ENCODE assay signal across 2 cellular contexts in the genomic region with DNA sequence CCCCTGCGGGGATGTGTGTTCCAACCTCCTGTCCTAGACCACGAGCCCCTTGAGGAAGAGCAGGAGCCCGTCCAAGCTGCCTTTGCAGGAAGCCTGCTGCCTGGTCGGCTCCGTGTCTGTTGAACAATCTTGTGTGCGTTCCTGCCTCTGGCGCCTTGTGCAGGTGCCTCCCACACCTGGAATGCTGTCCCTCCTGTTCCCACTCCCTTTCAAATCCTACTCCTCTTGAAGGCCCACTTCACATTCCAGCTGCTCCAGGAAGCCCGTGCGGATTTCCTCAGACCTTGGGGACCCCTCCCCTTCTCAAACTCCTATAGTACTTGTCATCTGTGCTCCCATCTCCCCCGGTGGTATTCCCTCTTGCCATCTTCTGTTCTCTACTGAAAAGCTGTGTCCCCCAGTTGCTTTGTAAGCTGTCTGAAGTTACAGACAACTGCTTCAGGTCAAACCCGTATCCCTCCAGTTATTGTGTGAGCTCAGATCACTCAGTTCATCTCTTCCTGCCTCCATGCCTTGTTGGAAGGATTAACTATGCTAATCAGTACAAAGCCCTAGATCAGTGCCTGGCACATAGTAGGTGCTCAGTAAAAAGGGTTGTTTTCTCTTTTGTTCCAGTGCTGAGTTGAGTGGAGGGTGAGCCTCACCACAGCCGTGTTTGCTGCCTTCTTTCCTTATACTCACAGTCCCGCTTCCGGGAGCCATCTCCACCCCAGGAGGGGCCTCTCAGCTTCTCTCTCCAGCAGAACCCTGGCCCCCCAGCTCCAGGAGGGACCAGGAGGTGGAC.
TF ChIP-seq lines count a peak whose summit lies in the region.

No MANE protein-coding gene starts in this region.

TF ChIP-seq in HEK293, 187 proteins besides CTCF, POLR2A, EP300 and RAD21 (continued from another document):
- TF ChIP-seq, protein P1, sequence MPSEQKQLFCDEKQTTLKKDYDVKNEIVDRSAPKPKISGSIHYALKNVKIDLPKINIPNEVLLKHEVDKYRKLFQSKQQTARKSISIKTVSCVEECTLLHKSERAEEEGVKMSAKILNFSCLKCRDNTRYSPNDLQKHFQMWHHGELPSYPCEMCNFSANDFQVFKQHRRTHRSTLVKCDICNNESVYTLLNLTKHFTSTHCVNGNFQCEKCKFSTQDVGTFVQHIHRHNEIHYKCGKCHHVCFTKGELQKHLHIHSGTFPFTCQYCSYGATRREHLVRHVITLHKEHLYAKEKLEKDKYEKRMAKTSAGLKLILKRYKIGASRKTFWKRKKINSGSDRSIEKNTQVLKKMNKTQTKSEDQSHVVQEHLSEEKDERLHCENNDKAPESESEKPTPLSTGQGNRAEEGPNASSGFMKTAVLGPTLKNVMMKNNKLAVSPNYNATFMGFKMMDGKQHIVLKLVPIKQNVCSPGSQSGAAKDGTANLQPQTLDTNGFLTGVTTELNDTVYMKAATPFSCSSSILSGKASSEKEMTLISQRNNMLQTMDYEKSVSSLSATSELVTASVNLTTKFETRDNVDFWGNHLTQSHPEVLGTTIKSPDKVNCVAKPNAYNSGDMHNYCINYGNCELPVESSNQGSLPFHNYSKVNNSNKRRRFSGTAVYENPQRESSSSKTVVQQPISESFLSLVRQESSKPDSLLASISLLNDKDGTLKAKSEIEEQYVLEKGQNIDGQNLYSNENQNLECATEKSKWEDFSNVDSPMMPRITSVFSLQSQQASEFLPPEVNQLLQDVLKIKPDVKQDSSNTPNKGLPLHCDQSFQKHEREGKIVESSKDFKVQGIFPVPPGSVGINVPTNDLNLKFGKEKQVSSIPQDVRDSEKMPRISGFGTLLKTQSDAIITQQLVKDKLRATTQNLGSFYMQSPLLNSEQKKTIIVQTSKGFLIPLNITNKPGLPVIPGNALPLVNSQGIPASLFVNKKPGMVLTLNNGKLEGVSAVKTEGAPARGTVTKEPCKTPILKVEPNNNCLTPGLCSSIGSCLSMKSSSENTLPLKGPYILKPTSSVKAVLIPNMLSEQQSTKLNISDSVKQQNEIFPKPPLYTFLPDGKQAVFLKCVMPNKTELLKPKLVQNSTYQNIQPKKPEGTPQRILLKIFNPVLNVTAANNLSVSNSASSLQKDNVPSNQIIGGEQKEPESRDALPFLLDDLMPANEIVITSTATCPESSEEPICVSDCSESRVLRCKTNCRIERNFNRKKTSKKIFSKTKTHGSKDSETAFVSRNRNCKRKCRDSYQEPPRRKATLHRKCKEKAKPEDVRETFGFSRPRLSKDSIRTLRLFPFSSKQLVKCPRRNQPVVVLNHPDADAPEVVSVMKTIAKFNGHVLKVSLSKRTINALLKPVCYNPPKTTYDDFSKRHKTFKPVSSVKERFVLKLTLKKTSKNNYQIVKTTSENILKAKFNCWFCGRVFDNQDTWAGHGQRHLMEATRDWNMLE (tag by site-specific recombination; conservative IDR thresholded peaks at IDR 0.05; ENCODE audit: low read depth): no peak
- peak; percentile 83 for TF ChIP-seq ZNF664 (tag by site-specific recombination; IDR thresholded peaks at IDR 0.05)

TF ChIP-seq in SK-N-SH, 30 proteins besides CTCF, POLR2A, EP300 and RAD21 (continued from another document):
- TF ChIP-seq, protein P2, sequence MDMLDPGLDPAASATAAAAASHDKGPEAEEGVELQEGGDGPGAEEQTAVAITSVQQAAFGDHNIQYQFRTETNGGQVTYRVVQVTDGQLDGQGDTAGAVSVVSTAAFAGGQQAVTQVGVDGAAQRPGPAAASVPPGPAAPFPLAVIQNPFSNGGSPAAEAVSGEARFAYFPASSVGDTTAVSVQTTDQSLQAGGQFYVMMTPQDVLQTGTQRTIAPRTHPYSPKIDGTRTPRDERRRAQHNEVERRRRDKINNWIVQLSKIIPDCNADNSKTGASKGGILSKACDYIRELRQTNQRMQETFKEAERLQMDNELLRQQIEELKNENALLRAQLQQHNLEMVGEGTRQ (IDR thresholded peaks at IDR 0.05; ENCODE audit: borderline replicate concordance, low read depth, low read length): no peak
- TF ChIP-seq SMC3 (IDR thresholded peaks at IDR 0.05; ENCODE audit: low read depth, low read length) (no peak), SIN3A (IDR thresholded peaks at IDR 0.05; ENCODE audit: borderline replicate concordance, low read depth, low read length) (no peak), MXI1 (IDR thresholded peaks at IDR 0.05; ENCODE audit: low read depth, low read length) (no peak), IRF3 (IDR thresholded peaks at IDR 0.05; ENCODE audit: low read depth, low read length) (no peak), FOXM1 (IDR thresholded peaks at IDR 0.05; ENCODE audit: low read depth) (no peak), TCF12 (IDR thresholded peaks at IDR 0.05) (no peak), NFIC (IDR thresholded peaks at IDR 0.05; ENCODE audit: borderline replicate concordance) (no peak), POLR2AphosphoS5 (IDR thresholded peaks at IDR 0.05; ENCODE audit: low read depth, low read length) (no peak), FOSL2 (IDR thresholded peaks at IDR 0.05; ENCODE audit: borderline replicate concordance, low read depth) (no peak), TAF1 (IDR thresholded peaks at IDR 0.05; ENCODE audit: borderline replicate concordance, low read depth, low read length) (no peak), RCOR1 (IDR thresholded peaks at IDR 0.05; ENCODE audit: low read length) (no peak)
- TF ChIP-seq, protein P3, sequence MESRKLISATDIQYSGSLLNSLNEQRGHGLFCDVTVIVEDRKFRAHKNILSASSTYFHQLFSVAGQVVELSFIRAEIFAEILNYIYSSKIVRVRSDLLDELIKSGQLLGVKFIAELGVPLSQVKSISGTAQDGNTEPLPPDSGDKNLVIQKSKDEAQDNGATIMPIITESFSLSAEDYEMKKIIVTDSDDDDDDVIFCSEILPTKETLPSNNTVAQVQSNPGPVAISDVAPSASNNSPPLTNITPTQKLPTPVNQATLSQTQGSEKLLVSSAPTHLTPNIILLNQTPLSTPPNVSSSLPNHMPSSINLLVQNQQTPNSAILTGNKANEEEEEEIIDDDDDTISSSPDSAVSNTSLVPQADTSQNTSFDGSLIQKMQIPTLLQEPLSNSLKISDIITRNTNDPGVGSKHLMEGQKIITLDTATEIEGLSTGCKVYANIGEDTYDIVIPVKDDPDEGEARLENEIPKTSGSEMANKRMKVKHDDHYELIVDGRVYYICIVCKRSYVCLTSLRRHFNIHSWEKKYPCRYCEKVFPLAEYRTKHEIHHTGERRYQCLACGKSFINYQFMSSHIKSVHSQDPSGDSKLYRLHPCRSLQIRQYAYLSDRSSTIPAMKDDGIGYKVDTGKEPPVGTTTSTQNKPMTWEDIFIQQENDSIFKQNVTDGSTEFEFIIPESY (IDR thresholded peaks at IDR 0.05; ENCODE audit: borderline replicate concordance, low read depth): no peak
